In genomic region chr5:119453045-119453383, GRCh38 we compare ENCODE assay signal across 1 cellular context.
TF ChIP-seq lines count a peak whose summit lies in the region.

No MANE protein-coding gene starts in this region.

TF ChIP-seq in HepG2, 621 proteins besides CTCF, POLR2A, EP300 and RAD21 (continued from another document and continues in another):
- TF ChIP-seq ZNF142 (CRISPR knock-in tag; IDR thresholded peaks at IDR 0.05) (no peak), FOXP4 (CRISPR knock-in tag; IDR thresholded peaks at IDR 0.05) (0 out of 2 replicates have a peak, but pooled peaks have one; percentile 53), PATZ1 (CRISPR knock-in tag; IDR thresholded peaks at IDR 0.05) (0 out of 2 replicates have a peak, but pooled peaks have one; percentile 71), NR2C2 (CRISPR knock-in tag; IDR thresholded peaks at IDR 0.05; ENCODE audit: borderline replicate concordance) (peak; percentile 4; the same call in 1 of the 2 replicates), STAG1 (CRISPR knock-in tag; IDR thresholded peaks at IDR 0.05) (peak; percentile 3; the same call in 1 of the 2 replicates), ZBED4 (CRISPR knock-in tag; IDR thresholded peaks at IDR 0.05; ENCODE audit: borderline replicate concordance) (no peak), ZNF260 (CRISPR knock-in tag; IDR thresholded peaks at IDR 0.05; ENCODE audit: borderline replicate concordance, low read depth) (no peak), ZNF17 (CRISPR knock-in tag; IDR thresholded peaks at IDR 0.05) (no peak), ZNF710 (CRISPR knock-in tag; IDR thresholded peaks at IDR 0.05; ENCODE audit: borderline replicate concordance) (no peak), SIX1 (CRISPR knock-in tag; IDR thresholded peaks at IDR 0.05; ENCODE audit: borderline replicate concordance) (no peak), KMT2B (CRISPR knock-in tag; IDR thresholded peaks at IDR 0.05) (no peak), KDM1A (CRISPR knock-in tag; IDR thresholded peaks at IDR 0.05) (no peak), ZNF567 (CRISPR knock-in tag; IDR thresholded peaks at IDR 0.05; ENCODE audit: borderline replicate concordance) (no peak), FOXP1 (IDR thresholded peaks at IDR 0.05) (no peak), FOXP1 (CRISPR knock-in tag; IDR thresholded peaks at IDR 0.05) (no peak), NR2F1 (CRISPR knock-in tag; IDR thresholded peaks at IDR 0.05) (0 out of 4 replicates have a peak, but pooled peaks of 1 of the 2 experiments have one; percentile 5), SSRP1 (CRISPR knock-in tag; IDR thresholded peaks at IDR 0.05) (no peak), KDM6A (CRISPR knock-in tag; IDR thresholded peaks at IDR 0.05; ENCODE audit: low read depth) (no peak), SNAPC4 (CRISPR knock-in tag; IDR thresholded peaks at IDR 0.05) (no peak), EEA1 (CRISPR knock-in tag; IDR thresholded peaks at IDR 0.05; ENCODE audit: borderline replicate concordance) (no peak), ZNF225 (CRISPR knock-in tag; IDR thresholded peaks at IDR 0.05) (no peak), ELF3 (CRISPR knock-in tag; IDR thresholded peaks at IDR 0.05) (no peak), PAXIP1 (CRISPR knock-in tag; conservative IDR thresholded peaks at IDR 0.05) (0 out of 2 replicates have a peak, but pooled peaks have one; percentile 5), MAFK (conservative IDR thresholded peaks at IDR 0.05 in 1 of 2, IDR thresholded peaks at IDR 0.05 in 1 of 2; ENCODE audit: low read length in 2 of 2) (no peak)
